8 cellular contexts compared by ENCODE assay signal in the genomic region with DNA sequence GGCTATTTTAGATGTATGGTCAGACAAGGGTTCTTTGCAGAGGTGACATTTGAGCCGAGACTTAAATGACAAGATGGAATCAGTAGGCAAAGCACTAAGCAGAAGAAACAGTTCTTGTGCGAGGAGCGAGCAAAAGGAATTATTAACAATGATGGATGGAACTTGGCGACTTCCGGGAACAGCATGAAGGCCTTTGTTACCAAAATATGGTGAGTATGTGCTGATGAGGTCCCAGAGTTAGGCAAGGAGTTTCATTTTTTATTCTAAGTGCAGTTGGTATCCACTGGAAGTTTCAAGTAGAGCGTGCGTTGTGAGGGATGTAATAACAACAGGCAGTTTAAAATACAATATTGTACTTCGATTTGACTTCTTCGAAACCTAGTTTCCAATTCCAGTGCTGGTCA. TPM values are rescaled to one million over a fixed set of nuclear protein-coding genes. Genes with fewer than 3 reads are reported as not detected.
A peak's percentile ranks its signal among the peaks of the same experiment; 100 is the strongest.
DNase-seq lines count a peak whose midpoint lies in the region; ATAC-seq, FAIRE-seq and TF ChIP-seq lines count a peak whose summit lies in the region.

No MANE protein-coding gene starts in this region.

- POLR2A ChIA-PET in A673 (lab: Charles Lee; ENCODE audit: low non-redundant PET) = no interaction called here

- FAIRE-seq in GM12891 (lab: Jason Lieb, UNC) = no peak

- no peaks in the 10 kb centered on the region for H3K36me3 Mint-ChIP-seq in endodermal cell (ENCODE audit: low read depth)

- TF ChIP-seq CTCF in A673 (conservative IDR thresholded peaks at IDR 0.05; ENCODE audit: low read depth, low read length) (no peak), endodermal cell (conservative IDR thresholded peaks at IDR 0.05) (no peak)

- peaks cover 24% of the 10 kb centered on the region for H3K27me3 Mint-ChIP-seq in endodermal cell (ENCODE audit: insufficient read depth)

- H3K27ac Mint-ChIP-seq in endodermal cell = peak overlapping the region; percentile 89

- intact Hi-C loops in A673 (cut with micrococcal nuclease; ENCODE audit: unreplicated experiment) = no loop called here

- peak; percentile 53; the same call in 1 of the 2 replicates for TF ChIP-seq POLR2A in GM12891 (IDR thresholded peaks at IDR 0.05; ENCODE audit: low read depth, low read length)

- CTCF ChIA-PET in A673 (lab: Charles Lee) = no interaction called here

- peak overlapping the region; percentile 95 for H2AFZ ChIP-seq in neuron (ENCODE audit: low read depth, low read length)

- DNase-seq in A673 (ENCODE audit: low spot score) (no peak), GM12891 (ENCODE audit: insufficient read length, low spot score) (no peak), RKO (ENCODE audit: low spot score) (peak; percentile 68), endodermal cell (no peak), ureter (ENCODE audit: low spot score) (no peak), HT-29 (ENCODE audit: low spot score) (no peak)

- ATAC-seq in HG03175 (IDR thresholded peaks at IDR 0.05; ENCODE audit: unreplicated experiment) = no peak

- WGBS in endodermal cell (ENCODE audit: insufficient coverage in 1 of 2, insufficient read length in 1 of 2), 2 experiments = 15 to 17% methylated on average over 7 to 9 of the region's 9 CpGs

- H3K36me3 ChIP-seq in A673 (ENCODE audit: insufficient read depth, low read length, poor library complexity, severe bottlenecking) (no peaks in the 10 kb centered on the region), endodermal cell (ENCODE audit: control insufficient read depth, insufficient read depth, low read length) (no peaks in the 10 kb centered on the region), neuron (ENCODE audit: insufficient read depth, low read length) (no peaks in the 10 kb centered on the region)

- no peaks in the 10 kb centered on the region for H3K9me3 Mint-ChIP-seq in endodermal cell

- H3K4me1 Mint-ChIP-seq in endodermal cell = peaks cover 21% of the 10 kb centered on the region

- BruUV-seq in A673 (replicated peaks; lab: Mats Ljungman, UMichigan) = TSS peak; percentile 72

- H3K4me3 ChIP-seq in A673 (ENCODE audit: low read depth, low read length, poor library complexity, severe bottlenecking) (peak overlapping the region; percentile 80), endodermal cell (ENCODE audit: low read length) (peak overlapping the region; percentile 96), neuron (ENCODE audit: low read length) (peak overlapping the region; percentile 98)

- no peaks in the 10 kb centered on the region for H3K9me3 ChIP-seq in A673 (ENCODE audit: low read depth, low read length, poor library complexity, severe bottlenecking)
- no peaks in the 10 kb centered on the region for H3K9me3 ChIP-seq in endodermal cell (ENCODE audit: control insufficient read depth, low read length)
- no peaks in the 10 kb centered on the region for H3K9me3 ChIP-seq in neuron (ENCODE audit: low read length)

- peak overlapping the region; percentile 73 for H3K9ac ChIP-seq in endodermal cell (ENCODE audit: extremely low read depth, low read length, poor library complexity, severe bottlenecking)

- H3K27me3 ChIP-seq in A673 (replicated peaks; ENCODE audit: insufficient read depth, low read depth, low read length, poor library complexity) (no peaks in the 10 kb centered on the region), endodermal cell (ENCODE audit: control insufficient read depth, insufficient read depth, low read length, poor library complexity, severe bottlenecking) (no peaks in the 10 kb centered on the region), neuron (ENCODE audit: insufficient read depth, low read length) (no peaks in the 10 kb centered on the region)

- H3K27ac ChIP-seq in A673 (ENCODE audit: low read depth, low read length, poor library complexity, severe bottlenecking) (peak overlapping the region; percentile 91), endodermal cell (ENCODE audit: low read depth, low read length) (peak overlapping the region; percentile 94)

- peak overlapping the region; percentile 91 for H3K4me3 Mint-ChIP-seq in endodermal cell

- H3K4me1 ChIP-seq in A673 (ENCODE audit: insufficient read depth, low read length, poor library complexity, severe bottlenecking) (peaks cover 32% of the 10 kb centered on the region), endodermal cell (ENCODE audit: control insufficient read depth, insufficient read depth, low read length) (no peaks in the 10 kb centered on the region), neuron (ENCODE audit: insufficient read depth, low read length) (peaks cover 23% of the 10 kb centered on the region)

TF ChIP-seq in GM12891, 5 proteins besides CTCF, POLR2A, EP300 and RAD21:
- no peak for TF ChIP-seq POLR2AphosphoS5 (IDR thresholded peaks at IDR 0.05; ENCODE audit: low read depth, low read length)
- no peak for TF ChIP-seq TAF1 (IDR thresholded peaks at IDR 0.05; ENCODE audit: low read depth, low read length)
- no peak for TF ChIP-seq SPI1 (IDR thresholded peaks at IDR 0.05; ENCODE audit: low read depth, low read length)
- TF ChIP-seq PAX5 (IDR thresholded peaks at IDR 0.05; ENCODE audit: insufficient read depth, low read length, severe bottlenecking) = no peak
- TF ChIP-seq POU2F2 (IDR thresholded peaks at IDR 0.05; ENCODE audit: low read depth, low read length) = no peak

RNA-seq across cellular contexts. Expression of gene LNPEP, which starts 1.6 kb away (rescaled TPM):
- total RNA-seq in A673 (2021) (10.3 and 12.8 TPM in 2 replicates), endodermal cell (10 to 100 TPM; 11.2 to 12.3 TPM), ureter (56.3 TPM)
- polyA plus RNA-seq in GM12891 (2012; ENCODE audit: low read depth, missing spikeins) = 9.2 TPM
- 6.3 TPM for polyA plus RNA-seq in endodermal cell (2013, experiment 1 of 2)
- polyA plus RNA-seq in endodermal cell (2013, experiment 2 of 2) = 6.3 TPM
- 6.1 and 7.8 TPM in 2 replicates for total RNA-seq in HT-29 (2014; rRNA removed; shearing (Covaris generic))

RNA-seq across cellular contexts. Expression of gene ERAP2, which starts 58.0 kb away (rescaled TPM):
- total RNA-seq in A673 (2021) (2.0 and 2.6 TPM in 2 replicates), endodermal cell (not detected), ureter (9.2 TPM)
- polyA plus RNA-seq in GM12891 (2012; ENCODE audit: low read depth, missing spikeins) = 3.3 TPM
- not detected for polyA plus RNA-seq in endodermal cell (2013, experiment 1 of 2)
- polyA plus RNA-seq in endodermal cell (2013, experiment 2 of 2) = not detected
- total RNA-seq in HT-29 (2014; rRNA removed; shearing (Covaris generic)) = 23.3 and 31.6 TPM in 2 replicates
